ENCODE assay signal across 9 cellular contexts in the genomic region with DNA sequence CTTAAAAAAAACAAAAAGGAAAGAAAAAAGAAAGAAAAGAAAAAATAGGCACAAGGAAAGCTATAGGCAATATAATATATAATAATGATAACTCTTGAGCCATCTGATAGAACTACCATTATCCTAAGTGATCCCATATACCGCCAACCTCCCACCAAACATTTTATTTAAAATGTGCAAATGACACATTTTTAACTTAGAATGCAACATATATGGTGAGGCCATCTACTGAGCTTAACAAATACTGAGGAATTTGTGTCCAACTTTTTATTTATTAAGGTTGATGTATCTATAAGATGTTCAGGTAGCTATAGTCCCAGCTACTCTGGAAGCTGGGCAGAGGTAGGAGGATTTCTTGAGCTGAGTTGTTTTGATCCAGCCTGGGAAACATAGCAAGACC.
"Had no signal": no experiment of that assay in that cellular context is flagged by ENCODE, and none has a peak within 500 bp of the region (broad histone marks: within the 10 kb centered on the region; RNA-seq: fewer than 3 reads in every experiment).

No MANE protein-coding gene starts in this region.

- H3K4me1 Mint-ChIP-seq: IgD-negative memory B cell had no signal

- H3K36me3 ChIP-seq: HAP-1 had no signal

- H3K27ac ChIP-seq: GM23248 had no signal

- ATAC-seq: HCT116 had no signal

- H3K9me3 Mint-ChIP-seq: HFFc6, IgD-negative memory B cell had no signal

- H3K4me1 ChIP-seq: HAP-1 had no signal

- H3K9me3 ChIP-seq: HAP-1 had no signal

- FAIRE-seq: HTR-8/SVneo had no signal

- H3K4me3 Mint-ChIP-seq: HFFc6, IgD-negative memory B cell had no signal

- H3K9ac ChIP-seq: GM23248 had no signal

- H3K4me3 ChIP-seq: GM23248, HAP-1 had no signal

- H3K36me3 Mint-ChIP-seq: IgD-negative memory B cell had no signal

- H3K27ac Mint-ChIP-seq: HFFc6 had no signal

- H2AFZ ChIP-seq: GM23248 had no signal

- DNase-seq: GM23248, GOT3, H7, HFFc6, KG1 had no signal

- H3K27me3 Mint-ChIP-seq: IgD-negative memory B cell had no signal
